22 cellular contexts compared by ENCODE assay signal in the genomic region with DNA sequence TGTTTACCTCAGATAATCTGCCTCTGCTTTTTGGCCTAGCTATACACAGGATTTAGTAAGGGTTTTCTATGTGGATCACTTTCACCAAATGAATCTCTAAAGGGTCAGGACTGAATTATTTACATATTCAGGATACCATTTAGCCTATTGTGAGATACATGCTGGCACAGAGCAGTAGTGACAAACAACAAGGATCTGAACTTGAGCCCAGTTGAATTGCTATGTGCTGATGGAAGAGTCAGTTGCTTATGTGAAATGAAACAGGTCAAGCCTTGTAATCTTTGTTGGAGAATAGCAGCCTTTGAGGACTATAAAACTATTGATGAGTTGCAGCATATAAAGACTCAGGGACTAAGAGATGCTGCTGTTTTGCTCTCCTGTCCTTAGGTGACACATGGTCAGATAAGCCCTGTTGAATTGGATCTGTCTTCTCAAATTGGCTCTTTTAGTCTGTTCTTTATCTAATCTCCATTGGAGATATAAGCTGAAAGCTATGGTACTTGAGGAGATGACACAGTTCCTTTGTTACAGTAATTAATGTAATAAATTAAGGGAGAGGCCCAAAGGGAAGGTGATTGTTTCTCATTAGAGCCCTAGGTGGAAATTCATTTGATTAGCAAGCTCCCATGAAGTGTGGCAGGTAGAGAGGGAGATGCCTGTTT. TPM values are rescaled to one million over a fixed set of nuclear protein-coding genes. Genes with fewer than 3 reads are reported as not detected.
DNase-seq lines count a peak whose midpoint lies in the region; ATAC-seq and TF ChIP-seq lines count a peak whose summit lies in the region.
"Had no signal": no experiment of that assay in that cellular context is flagged by ENCODE, and none has a peak within 500 bp of the region (broad histone marks: within the 10 kb centered on the region; RNA-seq: fewer than 3 reads in every experiment).

No MANE protein-coding gene starts in this region.

- no peaks in the 10 kb centered on the region for H3K9me3 Mint-ChIP-seq in CD8-positive, alpha-beta T cell
- no peaks in the 10 kb centered on the region for H3K9me3 Mint-ChIP-seq in activated naive CD8-positive, alpha-beta T cell treated with anti-CD3 and anti-CD28 coated beads for 36 hours
- H3K9me3 Mint-ChIP-seq: activated naive CD4-positive, alpha-beta T cell treated with anti-CD3 and anti-CD28 coated beads, Interleukin-2, amount 10 ng/mL, durations not matched to agents 7 days and 5 days; IgD-negative memory B cell; natural killer cell; stimulated activated memory B cell treated with anti-CD40 and anti-IgM and Interleukin-4, amounts not matched to agents 10 μg/mL and 1 μg/mL and 100 μg/mL, for 72 hours had no signal

- H3K4me1 ChIP-seq in CD8-positive, alpha-beta T cell (ENCODE audit: insufficient read depth, low read length), result peaks cover 25% of the 10 kb centered on the region
- H3K4me1 ChIP-seq: ascending aorta had no signal

- peaks cover 28% of the 10 kb centered on the region for H3K36me3 Mint-ChIP-seq in CD8-positive, alpha-beta T cell
- peaks cover 34% of the 10 kb centered on the region for H3K36me3 Mint-ChIP-seq in activated naive CD8-positive, alpha-beta T cell treated with anti-CD3 and anti-CD28 coated beads for 36 hours
- H3K36me3 Mint-ChIP-seq: natural killer cell had no signal

- peak overlapping the region; percentile 45 for H3K27ac Mint-ChIP-seq in CD8-positive, alpha-beta T cell
- peak overlapping the region; percentile 39 for H3K27ac Mint-ChIP-seq in activated naive CD8-positive, alpha-beta T cell treated with anti-CD3 and anti-CD28 coated beads for 36 hours
- H3K27ac Mint-ChIP-seq: activated CD4-positive, alpha-beta T cell treated with anti-CD3 and anti-CD28 coated beads for 36 hours; activated naive CD4-positive, alpha-beta T cell treated with anti-CD3 and anti-CD28 coated beads, Interleukin-2, amount 10 ng/mL, durations not matched to agents 7 days and 5 days; IgD-negative memory B cell; natural killer cell; stimulated activated memory B cell treated with anti-CD40 and anti-IgM and Interleukin-4, amounts not matched to agents 10 μg/mL and 1 μg/mL and 100 μg/mL, for 72 hours had no signal

- no peaks in the 10 kb centered on the region for H3K36me3 ChIP-seq in CD8-positive, alpha-beta T cell (ENCODE audit: insufficient read depth, low read length)
- H3K36me3 ChIP-seq: gastrocnemius medialis had no signal

- H3K27ac ChIP-seq in AG04450 (ENCODE audit: low read depth, low read length), result no peak overlapping the region
- no peak overlapping the region for H3K27ac ChIP-seq in CD8-positive, alpha-beta T cell (ENCODE audit: low read depth, low read length)
- H3K27ac ChIP-seq: ascending aorta, gastrocnemius medialis, hepatocyte, spleen, thoracic aorta had no signal

- intact Hi-C loops in CD8-positive, alpha-beta T cell (cut with DNase I, micrococcal nuclease), result loop anchor here in 1 of 2 experiments (5.0 kb wide), 1 partner anchor 37 kb away; no protein-coding TSS in a partner anchor

- CTCF ChIA-PET in AG04450 (lab: Charles Lee), result no interaction called here
- CTCF ChIA-PET in CD8-positive, alpha-beta T cell (lab: Charles Lee), result interaction anchor here (0.9 to 1.6 kb wide), 5 partner anchors 10 to 240 kb away, joined by 3 to 4 read pairs (median 3); no protein-coding TSS in a partner anchor

- H3K9me3 ChIP-seq in AG04450 (ENCODE audit: control insufficient read depth, insufficient read depth, low read length), result no peaks in the 10 kb centered on the region
- H3K9me3 ChIP-seq in CD8-positive, alpha-beta T cell (ENCODE audit: low read length), result no peaks in the 10 kb centered on the region
- H3K9me3 ChIP-seq: ascending aorta, gastrocnemius medialis, spleen, thoracic aorta had no signal

- no peak overlapping the region for H3K4me3 ChIP-seq in AG04450 (ENCODE audit: low read depth, low read length)
- H3K4me3 ChIP-seq in CD8-positive, alpha-beta T cell (ENCODE audit: low read depth, low read length), result no peak overlapping the region
- H3K4me3 ChIP-seq: ascending aorta, gastrocnemius medialis, hepatocyte, spleen, thoracic aorta had no signal

- peaks cover 52% of the 10 kb centered on the region for H3K4me1 Mint-ChIP-seq in CD8-positive, alpha-beta T cell (ENCODE audit: low read depth)
- peaks cover 35% of the 10 kb centered on the region for H3K4me1 Mint-ChIP-seq in activated naive CD8-positive, alpha-beta T cell treated with anti-CD3 and anti-CD28 coated beads for 36 hours
- H3K4me1 Mint-ChIP-seq: stimulated activated memory B cell treated with anti-CD40 and anti-IgM and Interleukin-4, amounts not matched to agents 10 μg/mL and 1 μg/mL and 100 μg/mL, for 72 hours had no signal

- H3K27me3 Mint-ChIP-seq in CD8-positive, alpha-beta T cell (ENCODE audit: low read depth), result no peaks in the 10 kb centered on the region
- no peaks in the 10 kb centered on the region for H3K27me3 Mint-ChIP-seq in activated naive CD8-positive, alpha-beta T cell treated with anti-CD3 and anti-CD28 coated beads for 36 hours
- H3K27me3 Mint-ChIP-seq: activated CD4-positive, alpha-beta T cell treated with anti-CD3 and anti-CD28 coated beads for 36 hours; activated naive CD4-positive, alpha-beta T cell treated with anti-CD3 and anti-CD28 coated beads, Interleukin-2, amount 10 ng/mL, durations not matched to agents 7 days and 5 days; IgD-negative memory B cell; stimulated activated memory B cell treated with anti-CD40 and anti-IgM and Interleukin-4, amounts not matched to agents 10 μg/mL and 1 μg/mL and 100 μg/mL, for 72 hours had no signal

- TF ChIP-seq CTCF in AG04450 (IDR thresholded peaks at IDR 0.05; ENCODE audit: low read depth, low read length), result no peak
- no peak for TF ChIP-seq CTCF in CD8-positive, alpha-beta T cell (IDR thresholded peaks at IDR 0.05)

- DNase-seq in AG04450 (ENCODE audit: low read depth, low spot score), result peak; percentile 30
- DNase-seq in CD8-positive, alpha-beta T cell, result no peak
- DNase-seq in activated naive CD8-positive, alpha-beta T cell treated with anti-CD3 and anti-CD28 coated beads for 36 hours, result no peak
- peak; percentile 22 for DNase-seq in fibroblast of the conjunctiva (ENCODE audit: low read depth)
- no peak for DNase-seq in NCI-H1105 treated with DMSO at 0.1 percent for 48 hours (lab: John Stamatoyannopoulos, UW)
- no peak for DNase-seq in left lobe of liver (ENCODE audit: low spot score)
- no peak for DNase-seq in NCI-H524 treated with DMSO at 0.1 percent for 48 hours (lab: John Stamatoyannopoulos, UW)
- DNase-seq: activated CD4-positive, alpha-beta T cell treated with anti-CD3 and anti-CD28 coated beads for 36 hours; activated naive CD4-positive, alpha-beta T cell treated with anti-CD3 and anti-CD28 coated beads, Interleukin-2, amount 10 ng/mL, durations not matched to agents 7 days and 5 days; caudate nucleus; dermis blood vessel endothelial cell; gastrocnemius medialis; natural killer cell; NK-92 treated with Interleukin-12 subunit alpha and Interleukin-12 subunit beta, amount 100 ng/mL, for 24 hours; SHP77; spleen; stimulated activated CD4-positive, alpha-beta T cell treated with anti-CD3 and anti-CD28 coated beads, Interleukin-4, amount 100 ng/mL, for 1 hour had no signal

- no peaks in the 10 kb centered on the region for H3K27me3 ChIP-seq in AG04450 (ENCODE audit: control insufficient read depth, insufficient read depth, low read length)
- H3K27me3 ChIP-seq in CD8-positive, alpha-beta T cell (ENCODE audit: insufficient read depth, low read length), result no peaks in the 10 kb centered on the region
- H3K27me3 ChIP-seq: ascending aorta, gastrocnemius medialis, hepatocyte, spleen had no signal

- no peak for ATAC-seq in CD8-positive, alpha-beta T cell
- no peak for ATAC-seq in left lobe of liver
- ATAC-seq: activated CD4-positive, alpha-beta T cell treated with anti-CD3 and anti-CD28 coated beads for 36 hours; gastrocnemius medialis; natural killer cell; stimulated activated memory B cell treated with anti-CD40 and anti-IgM and Interleukin-4, amounts not matched to agents 10 μg/mL and 1 μg/mL and 100 μg/mL, for 72 hours had no signal

- no peak overlapping the region for H3K4me3 Mint-ChIP-seq in CD8-positive, alpha-beta T cell
- H3K4me3 Mint-ChIP-seq in activated naive CD8-positive, alpha-beta T cell treated with anti-CD3 and anti-CD28 coated beads for 36 hours, result no peak overlapping the region
- H3K4me3 Mint-ChIP-seq: activated CD4-positive, alpha-beta T cell treated with anti-CD3 and anti-CD28 coated beads for 36 hours; activated naive CD4-positive, alpha-beta T cell treated with anti-CD3 and anti-CD28 coated beads, Interleukin-2, amount 10 ng/mL, durations not matched to agents 7 days and 5 days; IgD-negative memory B cell; natural killer cell; stimulated activated memory B cell treated with anti-CD40 and anti-IgM and Interleukin-4, amounts not matched to agents 10 μg/mL and 1 μg/mL and 100 μg/mL, for 72 hours had no signal

- POLR2A ChIA-PET in AG04450 (lab: Yijun Ruan, JAX), result interaction anchor here (0.5 kb wide), 1 partner anchor 12 kb away, joined by 5 read pairs; no protein-coding TSS in a partner anchor
- POLR2A ChIA-PET in CD8-positive, alpha-beta T cell (lab: Charles Lee), result interaction anchor here (1.5 kb wide), 1 partner anchor 12 kb away, joined by 5 read pairs; no protein-coding TSS in a partner anchor

RNA-seq across cellular contexts. Expression of a gene that starts 30.4 kb away (rescaled TPM):
- polyA plus RNA-seq in AG04450 (2011; rRNA removed), result 28.9 and 31.1 TPM in 2 replicates
- polyA minus RNA-seq in AG04450 (2011; rRNA and poly(A)+ RNA removed), result 52.4 and 78.9 TPM in 2 replicates
- total RNA-seq in CD8-positive, alpha-beta T cell, result 10 to 100 TPM; 40.1 to 40.7 TPM
- 10 to 100 TPM; 32.4 to 35.3 TPM for total RNA-seq in activated naive CD8-positive, alpha-beta T cell treated with anti-CD3 and anti-CD28 coated beads for 36 hours
- 16.3 TPM for total RNA-seq in left lobe of liver

Comparison
In these comparisons a context has a peak if more than half of its experiments do, and no peak if none do; other contexts are left out.
1. DNase-seq: peak in AG04450 (single experiment) and fibroblast of the conjunctiva (single experiment); none in CD8-positive, alpha-beta T cell (0 of 7), activated naive CD8-positive, alpha-beta T cell treated with anti-CD3 and anti-CD28 coated beads for 36 hours (single experiment), NCI-H1105 treated with DMSO at 0.1 percent for 48 hours (single experiment), left lobe of liver (single experiment) and NCI-H524 treated with DMSO at 0.1 percent for 48 hours (single experiment).